In genomic region chr4:38177035-38177791, GRCh38 we compare ENCODE assay signal across 10 cellular contexts.
A peak's percentile ranks its signal among the peaks of the same experiment; 100 is the strongest.
DNase-seq lines count a peak whose midpoint lies in the region; ATAC-seq, FAIRE-seq and TF ChIP-seq lines count a peak whose summit lies in the region.
"Had no signal": no experiment of that assay in that cellular context is flagged by ENCODE, and none has a peak within 500 bp of the region (broad histone marks: within the 10 kb centered on the region; RNA-seq: fewer than 3 reads in every experiment).

No MANE protein-coding gene starts in this region.

- TF ChIP-seq EP300 in K562 (IDR thresholded peaks at IDR 0.05; ENCODE audit: low read length) = no peak
- no peak for TF ChIP-seq EP300 in suprapubic skin (IDR thresholded peaks at IDR 0.05)

- no peak for TF ChIP-seq CTCF in K562 (IDR thresholded peaks at IDR 0.05 in 2 of 3, conservative IDR thresholded peaks at IDR 0.05 in 1 of 3; ENCODE audit: insufficient read depth in 2 of 3, low read depth in 1 of 3, low read length in 3 of 3)
- no peak for TF ChIP-seq CTCF in suprapubic skin (IDR thresholded peaks at IDR 0.05)

- H2AFZ ChIP-seq in K562 (ENCODE audit: low read depth, low read length) = peak overlapping the region; percentile 78
- H2AFZ ChIP-seq: parathyroid adenoma had no signal

- peak; percentile 17 for ATAC-seq in K562
- ATAC-seq in HG03378 (IDR thresholded peaks at IDR 0.05; ENCODE audit: unreplicated experiment) = no peak
- ATAC-seq in GM18868 (IDR thresholded peaks at IDR 0.05; ENCODE audit: unreplicated experiment) = no peak
- ATAC-seq: Panc1 had no signal

- CTCF ChIA-PET in K562 (lab: Yijun Ruan, JAX; ENCODE audit: low intra/inter-chr PET ratio) = no interaction called here

- peaks cover 4 to 15% of the 10 kb centered on the region in 2 experiments for H3K4me1 ChIP-seq in K562 (replicated peaks in 1 of 2; ENCODE audit: control insufficient read depth in 2 of 2, insufficient read depth in 2 of 2, low read length in 2 of 2)
- peaks cover 10 to 15% of the 10 kb centered on the region in 2 donors for H3K4me1 ChIP-seq in muscle layer of duodenum (ENCODE audit: control insufficient read depth in 1 of 2, insufficient read depth in 2 of 2, low read length in 2 of 2)
- peaks cover 32% of the 10 kb centered on the region for H3K4me1 ChIP-seq in suprapubic skin

- peak overlapping the region; percentile 29 for H3K4me2 ChIP-seq in K562 (ENCODE audit: insufficient read depth, low read length)

- POLR2A ChIA-PET in K562 (lab: Yijun Ruan, JAX) = interaction anchor here (0.6 to 2.2 kb wide), 5 partner anchors 27 to 690 kb away, joined by 3 to 6 read pairs (median 3); no protein-coding TSS in a partner anchor

- H3K9ac ChIP-seq in K562 (ENCODE audit: insufficient read depth in 1 of 2, low read depth in 2 of 2, low read length in 2 of 2) = peak overlapping the region in 1 of 2 experiments; percentile 65; a peak in 1 of 4 replicates
- H3K9ac ChIP-seq: parathyroid adenoma had no signal

- H3K79me2 ChIP-seq in K562 (ENCODE audit: control insufficient read depth, insufficient read depth, low read length) = no peaks in the 10 kb centered on the region
- H3K79me2 ChIP-seq: parathyroid adenoma had no signal

- TF ChIP-seq POLR2A in K562 (conservative IDR thresholded peaks at IDR 0.05) (no peak), suprapubic skin (IDR thresholded peaks at IDR 0.05) (no peak)

- no peaks in the 10 kb centered on the region for H4K20me1 ChIP-seq in K562 (replicated peaks; ENCODE audit: control insufficient read depth, insufficient read depth, low read length)

- H3K4me3 ChIP-seq in K562 (no peak overlapping the region), muscle layer of duodenum (ENCODE audit: low read depth in 1 of 2, low read length in 2 of 2) (no peak overlapping the region), suprapubic skin (no peak overlapping the region)

- H3K9me3 ChIP-seq in K562 (replicated peaks; ENCODE audit: control insufficient read depth, insufficient read depth, low read depth, low read length) = 0 out of 2 replicates have a peak, but pooled peaks cover 3% of the 10 kb centered on the region
- H3K9me3 ChIP-seq in muscle layer of duodenum (ENCODE audit: control insufficient read depth in 1 of 2, low read length in 2 of 2) = no peaks in the 10 kb centered on the region
- no peaks in the 10 kb centered on the region for H3K9me3 ChIP-seq in suprapubic skin

- H3K36me3 ChIP-seq in K562 (ENCODE audit: control insufficient read depth, insufficient read depth, low read length) (no peaks in the 10 kb centered on the region), muscle layer of duodenum (ENCODE audit: control insufficient read depth in 1 of 2, insufficient read depth in 2 of 2, low read length in 2 of 2) (no peaks in the 10 kb centered on the region), suprapubic skin (no peaks in the 10 kb centered on the region)

- TF ChIP-seq RAD21 in K562 (CRISPR knock-in tag; conservative IDR thresholded peaks at IDR 0.05 in 1 of 2, IDR thresholded peaks at IDR 0.05 in 1 of 2) = peak in 1 of 2 experiments; percentile 13; a peak in 1 of 4 replicates

- no TSS peak for BruUV-seq in K562 (replicated peaks; lab: Mats Ljungman, UMichigan)

- H3K27ac ChIP-seq in K562 (ENCODE audit: extremely low read depth, low read depth, low read length) (no peak overlapping the region), muscle layer of duodenum (ENCODE audit: low read length) (peak overlapping the region; percentile 82), suprapubic skin (peak overlapping the region; percentile 79)
- H3K27ac ChIP-seq: parathyroid adenoma had no signal

- in situ Hi-C loops in K562 (cut with MboI) = loop anchor here (5.0 kb wide), 1 partner anchor 495 kb away; no protein-coding TSS in a partner anchor

- H3K9me1 ChIP-seq in K562 (ENCODE audit: control insufficient read depth, insufficient read depth, low read length) = no peaks in the 10 kb centered on the region

- no peak for FAIRE-seq in K562 (lab: Jason Lieb, UNC)

- H3K27me3 ChIP-seq in K562 (ENCODE audit: control insufficient read depth in 2 of 2, insufficient read depth in 2 of 2, low read length in 2 of 2) (peaks cover 0 to 6% of the 10 kb centered on the region in 2 experiments; a peak in 4 of 5 replicates), muscle layer of duodenum (ENCODE audit: low read depth, low read length) (no peaks in the 10 kb centered on the region), suprapubic skin (no peaks in the 10 kb centered on the region)

- DNase-seq in Ammon's horn (ENCODE audit: low spot score) (peak; percentile 55), T-helper 2 cell (peak in 4 of 5 experiments; percentile 26 to 93 (median 53)), K562 (ENCODE audit: extremely low read depth in 1 of 4, low spot score in 3 of 4) (no peak), suprapubic skin (ENCODE audit: low spot score in 2 of 2) (no peak), SHP77 treated with DMSO at 0.1 percent for 48 hours (lab: John Stamatoyannopoulos, UW) (no peak)

- intact Hi-C loops in K562 (cut with micrococcal nuclease) = loop anchor here (2.0 to 10.0 kb wide), 2 partner anchors 108 to 408 kb away; no protein-coding TSS in a partner anchor

- 30% methylated on average over 8 of the region's 13 CpGs for WGBS in K562 (ENCODE audit: insufficient coverage, low coverage, missing lambda C conversion rate)
- WGBS in suprapubic skin = 37% methylated on average over 13 of the region's 13 CpGs

TF ChIP-seq in K562, 482 proteins besides CTCF, POLR2A, EP300 and RAD21:
- TF ChIP-seq TCF3 (CRISPR knock-in tag; IDR thresholded peaks at IDR 0.05) (no peak), HMBOX1 (IDR thresholded peaks at IDR 0.05) (peak; percentile 61; the same call in 1 of the 2 replicates), ATF1 (CRISPR knock-in tag; IDR thresholded peaks at IDR 0.05) (no peak), ATF1 (tag; IDR thresholded peaks at IDR 0.05) (0 out of 2 replicates have a peak, but pooled peaks have one; percentile 32), MAZ (CRISPR knock-in tag; conservative IDR thresholded peaks at IDR 0.05 in 1 of 2, IDR thresholded peaks at IDR 0.05 in 1 of 2) (no peak), TRIM28 (IDR thresholded peaks at IDR 0.05) (no peak), SRSF1 (IDR thresholded peaks at IDR 0.05; ENCODE audit: low read depth, low read length) (no peak), ZKSCAN1 (IDR thresholded peaks at IDR 0.05; ENCODE audit: low read depth, low read length) (peak; percentile 93), CBFA2T3 (IDR thresholded peaks at IDR 0.05) (no peak)

Comparison
In these comparisons a context has a peak if more than half of its experiments do, and no peak if none do; other contexts are left out.
1. DNase-seq: peak in Ammon's horn (single experiment) and T-helper 2 cell (4 of 5); none in K562 (0 of 4), suprapubic skin (0 of 2) and SHP77 treated with DMSO at 0.1 percent for 48 hours (single experiment).